Comparison of ENCODE assay signal across 9 cellular contexts in genomic region chr19:46404884-46405658, GRCh38. TPM values are rescaled to one million over a fixed set of nuclear protein-coding genes. Genes with fewer than 3 reads are reported as not detected.
A peak's percentile ranks its signal among the peaks of the same experiment; 100 is the strongest.
DNase-seq lines count a peak whose midpoint lies in the region; ATAC-seq and TF ChIP-seq lines count a peak whose summit lies in the region.
"Had no signal": no experiment of that assay in that cellular context is flagged by ENCODE, and none has a peak within 500 bp of the region (broad histone marks: within the 10 kb centered on the region; RNA-seq: fewer than 3 reads in every experiment).

No MANE protein-coding gene starts in this region.

- peak overlapping the region; percentile 91 for H3K23ac ChIP-seq in neuronal stem cell (ENCODE audit: low read depth, low read length, poor library complexity)

- H3K79me2 ChIP-seq in MM.1S (ENCODE audit: low read length) = no peaks in the 10 kb centered on the region

- no peaks in the 10 kb centered on the region; a peak in 2 of 22 replicates for H4K20me1 ChIP-seq in BLaER1 treated with 17β-estradiol and CSF1 and Interleukin-3, amounts not matched to agents 10 nM and 100 nM
- H4K20me1 ChIP-seq in MM.1S (ENCODE audit: insufficient read depth, low read length) = no peaks in the 10 kb centered on the region

- H4K91ac ChIP-seq in neuronal stem cell (ENCODE audit: low read depth, low read length, poor library complexity) = no peak overlapping the region

- no peak overlapping the region for H2BK5ac ChIP-seq in neuronal stem cell (ENCODE audit: low read length)

- DNase-seq in NCI-H2171 treated with DMSO at 0.1 percent for 48 hours (lab: John Stamatoyannopoulos, UW) (peak; percentile 67), fibroblast of villous mesenchyme (ENCODE audit: low read depth) (no peak), neuronal stem cell (ENCODE audit: low spot score) (no peak), NCI-H524 (lab: John Stamatoyannopoulos, UW) (no peak), NAMALWA (ENCODE audit: low spot score) (no peak), MM.1S (no peak)
- DNase-seq: activated effector memory CD4-positive, alpha-beta T cell treated with anti-CD3 and anti-CD28 coated beads, Interleukin-2, amount 50 U/mL, for 16 hours had no signal

- peak overlapping the region; percentile 41 for H2BK12ac ChIP-seq in neuronal stem cell (ENCODE audit: low read length)

- H3K9me2 ChIP-seq in MM.1S (replicated peaks; ENCODE audit: insufficient read depth, low read length) = no peaks in the 10 kb centered on the region

- no peaks in the 10 kb centered on the region for H3F3A ChIP-seq in MM.1S (ENCODE audit: insufficient read depth, low read length)

- H3K27me3 ChIP-seq in BLaER1 treated with 17β-estradiol and CSF1 and Interleukin-3, amounts not matched to agents 10 nM and 100 nM = peaks cover 0 to 37% (median 12%) of the 10 kb centered on the region in 11 experiments; a peak in 15 of 22 replicates
- peaks cover 0 to 46% (median 2%) of the 10 kb centered on the region in 3 experiments for H3K27me3 ChIP-seq in neuronal stem cell (ENCODE audit: control insufficient read depth in 3 of 3, insufficient read depth in 3 of 3, low read depth in 1 of 3, low read length in 3 of 3)
- H3K27me3 ChIP-seq in MM.1S (replicated peaks; ENCODE audit: insufficient read depth, low read length) = peaks cover 79% of the 10 kb centered on the region

- H2AK5ac ChIP-seq in neuronal stem cell (ENCODE audit: low read depth, low read length) = peak overlapping the region; percentile 96

- no peak overlapping the region for H4K8ac ChIP-seq in neuronal stem cell (ENCODE audit: low read depth, low read length)

- H3K4me2 ChIP-seq in BLaER1 treated with 17β-estradiol and CSF1 and Interleukin-3, amounts not matched to agents 10 nM and 100 nM = peak overlapping the region in 9 of 11 experiments; percentile 32 to 95 (median 68); a peak in 18 of 22 replicates
- H3K4me2 ChIP-seq in neuronal stem cell (ENCODE audit: insufficient read depth, low read length, poor library complexity, severe bottlenecking) = peak overlapping the region; percentile 52
- H3K4me2 ChIP-seq in MM.1S (ENCODE audit: low read depth, low read length) = no peak overlapping the region

- TF ChIP-seq CTCF in fibroblast of villous mesenchyme (IDR thresholded peaks at IDR 0.05; ENCODE audit: insufficient read depth, low read depth, low read length) = peak; percentile 13
- no peak for TF ChIP-seq CTCF in MM.1S (IDR thresholded peaks at IDR 0.05; ENCODE audit: low read length)

- peaks cover 17 to 82% (median 63%) of the 10 kb centered on the region in 10 experiments for H3K4me1 ChIP-seq in BLaER1 treated with 17β-estradiol and CSF1 and Interleukin-3, amounts not matched to agents 10 nM and 100 nM
- H3K4me1 ChIP-seq in neuronal stem cell (ENCODE audit: control insufficient read depth in 2 of 2, insufficient read depth in 1 of 2, low read depth in 1 of 2, low read length in 2 of 2) (peaks cover 25 to 34% of the 10 kb centered on the region in 2 donors), MM.1S (ENCODE audit: low read length) (no peaks in the 10 kb centered on the region)

- no peaks in the 10 kb centered on the region for H3K36me3 ChIP-seq in BLaER1 treated with 17β-estradiol and CSF1 and Interleukin-3, amounts not matched to agents 10 nM and 100 nM
- H3K36me3 ChIP-seq in neuronal stem cell (replicated peaks in 1 of 2; ENCODE audit: control insufficient read depth in 2 of 2, insufficient read depth in 2 of 2, low read length in 2 of 2) (peaks cover 1 to 2% of the 10 kb centered on the region in 2 donors), MM.1S (replicated peaks; ENCODE audit: insufficient read depth, low read length) (no peaks in the 10 kb centered on the region)

- 0 out of 22 replicates have a peak overlapping the region, but pooled peaks of 1 of the 11 experiments have one; percentile 18 for H3K9ac ChIP-seq in BLaER1 treated with 17β-estradiol and CSF1 and Interleukin-3, amounts not matched to agents 10 nM and 100 nM
- H3K9ac ChIP-seq in neuronal stem cell (ENCODE audit: low read depth, low read length, poor library complexity) = no peak overlapping the region
- no peak overlapping the region for H3K9ac ChIP-seq in MM.1S (ENCODE audit: low read length)

- no peak overlapping the region for H3K4me3 ChIP-seq in BLaER1 treated with 17β-estradiol and CSF1 and Interleukin-3, amounts not matched to agents 10 nM and 100 nM
- no peak overlapping the region for H3K4me3 ChIP-seq in fibroblast of villous mesenchyme (ENCODE audit: low read depth, low read length)
- H3K4me3 ChIP-seq in neuronal stem cell (ENCODE audit: low read length in 2 of 2) = no peak overlapping the region
- no peak overlapping the region for H3K4me3 ChIP-seq in MM.1S (ENCODE audit: low read length)

- peak overlapping the region; percentile 9 for H2BK120ac ChIP-seq in neuronal stem cell (ENCODE audit: low read depth, low read length)

- peak overlapping the region; percentile 79 for H2BK15ac ChIP-seq in neuronal stem cell (ENCODE audit: low read length)

- H3K27ac ChIP-seq in BLaER1 treated with 17β-estradiol and CSF1 and Interleukin-3, amounts not matched to agents 10 nM and 100 nM = 0 out of 22 replicates have a peak overlapping the region, but pooled peaks of 1 of the 11 experiments have one; percentile 0
- H3K27ac ChIP-seq in neuronal stem cell (replicated peaks; ENCODE audit: low read length) (no peak overlapping the region), MM.1S (ENCODE audit: low read length) (no peak overlapping the region)

- no peaks in the 10 kb centered on the region for H3K9me3 ChIP-seq in BLaER1 treated with 17β-estradiol and CSF1 and Interleukin-3, amounts not matched to agents 10 nM and 100 nM (replicated peaks in 1 of 11)
- H3K9me3 ChIP-seq in neuronal stem cell (replicated peaks in 1 of 2; ENCODE audit: control insufficient read depth in 2 of 2, insufficient read depth in 1 of 2, low read depth in 1 of 2, low read length in 2 of 2) (peaks cover 0 to 1% of the 10 kb centered on the region in 2 donors), MM.1S (replicated peaks; ENCODE audit: insufficient read depth, low read length) (no peaks in the 10 kb centered on the region)

- H3K18ac ChIP-seq in neuronal stem cell (ENCODE audit: low read length) = peak overlapping the region; percentile 96

- H3K79me1 ChIP-seq in neuronal stem cell (ENCODE audit: low read depth, low read length) = peaks cover 2% of the 10 kb centered on the region

- H3K14ac ChIP-seq in neuronal stem cell (ENCODE audit: low read length) = no peak overlapping the region

- peak overlapping the region; percentile 53 for H3K4ac ChIP-seq in neuronal stem cell (ENCODE audit: low read length)

- H2AFZ ChIP-seq in neuronal stem cell (ENCODE audit: low read length) = no peak overlapping the region
- no peak overlapping the region for H2AFZ ChIP-seq in MM.1S (ENCODE audit: low read length)

- no peak for ATAC-seq in GM21619 (IDR thresholded peaks at IDR 0.05; ENCODE audit: unreplicated experiment)

- no CpG with 5 or more reads among the region's 44 CpGs for WGBS in neuronal stem cell (ENCODE audit: extremely low coverage in 2 of 2, insufficient read length in 2 of 2, insufficient replicate concordance in 1 of 2), 2 donors

RNA-seq across cellular contexts. Expression of gene CCDC8, which starts 8.3 kb away (rescaled TPM):
- 8.6 and 12.9 TPM in 2 replicates for total RNA-seq in fibroblast of villous mesenchyme
- polyA plus RNA-seq in neuronal stem cell (2013, experiment 1 of 2) = 7.0 TPM
- 7.6 TPM for polyA plus RNA-seq in neuronal stem cell (2013, experiment 2 of 2)

RNA-seq across cellular contexts. Expression of gene PNMA8C, which starts 23.7 kb away (rescaled TPM):
- under 0.01 TPM in 2 replicates for total RNA-seq in fibroblast of villous mesenchyme
- polyA plus RNA-seq in neuronal stem cell (2013, experiment 1 of 2) = 0.52 TPM
- polyA plus RNA-seq in neuronal stem cell (2013, experiment 2 of 2) = 0.47 TPM

RNA-seq across cellular contexts. Expression of gene PPP5C, which starts 58.2 kb away (rescaled TPM):
- 44.9 and 48.3 TPM in 2 replicates for total RNA-seq in fibroblast of villous mesenchyme
- 79.2 TPM for polyA plus RNA-seq in neuronal stem cell (2013, experiment 1 of 2)
- polyA plus RNA-seq in neuronal stem cell (2013, experiment 2 of 2) = 78.7 TPM
